In the genomic region with DNA sequence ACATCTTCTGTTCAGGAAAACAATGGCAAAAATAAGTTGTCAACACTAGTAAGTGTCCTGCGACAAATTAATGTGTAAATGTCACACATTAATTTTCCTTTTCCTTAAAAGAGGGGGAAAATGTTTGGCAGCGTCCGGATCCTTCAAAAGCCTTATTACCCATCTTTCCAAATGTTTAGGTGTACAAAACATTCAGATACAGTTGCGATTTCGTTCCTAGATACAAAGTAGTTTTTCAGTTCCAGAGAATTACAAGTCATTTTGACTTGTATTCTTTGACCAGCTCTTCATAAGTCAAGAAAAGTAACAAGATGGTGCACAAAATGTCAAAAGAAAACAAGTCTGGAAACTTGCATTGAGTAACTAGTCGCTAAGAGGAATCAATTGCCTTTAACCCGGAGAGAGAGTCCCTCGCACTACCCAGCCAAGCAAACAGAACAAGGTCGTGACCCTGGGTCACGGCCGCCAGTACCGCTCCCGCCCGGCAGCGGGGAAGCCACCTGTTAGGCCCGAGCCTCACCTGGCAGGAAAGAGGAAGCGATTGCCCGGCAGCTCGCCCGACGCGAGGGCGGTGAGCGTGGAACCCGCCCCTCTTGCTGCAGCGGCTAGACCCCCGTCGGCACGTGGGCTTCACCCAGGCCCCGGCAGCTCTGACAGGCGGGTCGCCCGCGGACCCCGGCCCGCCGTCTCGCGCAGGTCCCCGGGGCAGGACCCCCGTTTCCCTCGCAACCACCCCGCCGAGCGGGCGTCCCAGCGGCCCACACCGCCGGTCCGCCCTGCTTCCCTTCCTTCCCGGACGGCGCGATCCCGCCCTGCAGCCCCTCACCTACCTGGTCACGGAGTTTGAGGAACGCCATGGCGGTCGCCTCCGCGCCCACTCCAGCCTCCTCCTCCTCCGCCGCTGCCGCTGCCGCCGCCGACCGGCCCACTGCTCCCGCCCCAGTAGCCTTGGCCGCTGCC, we compare ENCODE assay signal across 8 cellular contexts.
DNase-seq lines count a peak whose midpoint lies in the region; ATAC-seq and TF ChIP-seq lines count a peak whose summit lies in the region.

No MANE protein-coding gene starts in this region.

- no peaks in the 10 kb centered on the region for H3K27me3 Mint-ChIP-seq in naive B cell

- no peak for TF ChIP-seq CTCF in epithelial cell of proximal tubule (conservative IDR thresholded peaks at IDR 0.05; ENCODE audit: low read depth, low read length)

- peak; percentile 56 for DNase-seq in SIG-M5 treated with dmso at 0.1 percent for 504 hours (lab: John Stamatoyannopoulos, UW; ENCODE audit: unreplicated experiment)
- DNase-seq in SIG-M5 (lab: John Stamatoyannopoulos, UW): no peak
- DNase-seq in NCI-H2171 (lab: John Stamatoyannopoulos, UW): peak; percentile 24
- peak; percentile 77 for DNase-seq in activated CD8-positive, alpha-beta memory T cell treated with anti-CD3 and anti-CD28 coated beads for 24 hours
- no peak for DNase-seq in epithelial cell of proximal tubule (ENCODE audit: low read depth)
- peak; percentile 87 for DNase-seq in naive B cell
- peak; percentile 62 for DNase-seq in stimulated activated naive CD8-positive, alpha-beta T cell treated with anti-CD3 and anti-CD28 coated beads, Interleukin-15, Interleukin-2, amounts not matched to agents 100 U/mL and 50 U/mL, for 24 hours

- H3K4me1 Mint-ChIP-seq in naive B cell: peaks cover 24 to 40% (median 33%) of the 10 kb centered on the region in 3 donors

- ATAC-seq in HG02763 (IDR thresholded peaks at IDR 0.05; ENCODE audit: unreplicated experiment) (peak; percentile 50), naive B cell (ENCODE audit: low read depth in 2 of 2) (peak; percentile 78 to 81)
- ATAC-seq in stimulated activated naive CD8-positive, alpha-beta T cell treated with anti-CD3 and anti-CD28 coated beads, Interleukin-15, Interleukin-2, amounts not matched to agents 100 U/mL and 50 U/mL, for 24 hours: peak; percentile 54

- peak overlapping the region; percentile 85 for H3K4me3 ChIP-seq in epithelial cell of proximal tubule (ENCODE audit: low read depth, low read length)

- H3K36me3 Mint-ChIP-seq in naive B cell: peaks cover 0 to 8% of the 10 kb centered on the region in 2 donors

- H3K9me3 Mint-ChIP-seq in naive B cell: no peaks in the 10 kb centered on the region

- H3K4me3 Mint-ChIP-seq in naive B cell: peak overlapping the region; percentile 89 to 99 (median 96)

- peak overlapping the region; percentile 68 to 98 (median 94) for H3K27ac Mint-ChIP-seq in naive B cell

Comparison
In these comparisons a context has a peak if more than half of its experiments do, and no peak if none do; other contexts are left out.
1. DNase-seq: peak in SIG-M5 treated with dmso at 0.1 percent for 504 hours (single experiment), NCI-H2171 (single experiment), activated CD8-positive, alpha-beta memory T cell treated with anti-CD3 and anti-CD28 coated beads for 24 hours (single experiment), naive B cell (single experiment) and stimulated activated naive CD8-positive, alpha-beta T cell treated with anti-CD3 and anti-CD28 coated beads, Interleukin-15, Interleukin-2, amounts not matched to agents 100 U/mL and 50 U/mL, for 24 hours (single experiment); none in SIG-M5 (single experiment) and epithelial cell of proximal tubule (single experiment).
2. Peak in every context shown above with its lines, with median percentiles within 50 percentile points of each other: ATAC-seq.